Comparison of ENCODE assay signal across 8 cellular contexts in genomic region chr9:21801683-21802417, GRCh38.
DNase-seq lines count a peak whose midpoint lies in the region; ATAC-seq lines count a peak whose summit lies in the region.

No MANE protein-coding gene starts in this region.

- H3K4me3 Mint-ChIP-seq in stimulated activated effector memory CD8-positive, alpha-beta T cell treated with anti-CD3 and anti-CD28 coated beads, Interleukin-12 subunit alpha, Interleukin-12 subunit beta, amount 100 ng/mL, for 72 hours = peak overlapping the region; percentile 99

- H3K36me3 Mint-ChIP-seq in stimulated activated effector memory CD8-positive, alpha-beta T cell treated with anti-CD3 and anti-CD28 coated beads, Interleukin-12 subunit alpha, Interleukin-12 subunit beta, amount 100 ng/mL, for 72 hours = peaks cover 17% of the 10 kb centered on the region

- H3K27ac Mint-ChIP-seq in stimulated activated effector memory CD8-positive, alpha-beta T cell treated with anti-CD3 and anti-CD28 coated beads, Interleukin-12 subunit alpha, Interleukin-12 subunit beta, amount 100 ng/mL, for 72 hours = peak overlapping the region; percentile 98

- H3K9me3 Mint-ChIP-seq in stimulated activated effector memory CD8-positive, alpha-beta T cell treated with anti-CD3 and anti-CD28 coated beads, Interleukin-12 subunit alpha, Interleukin-12 subunit beta, amount 100 ng/mL, for 72 hours = no peaks in the 10 kb centered on the region

- ATAC-seq in GM19438 (IDR thresholded peaks at IDR 0.05; ENCODE audit: low read depth, unreplicated experiment) = peak; percentile 8
- ATAC-seq in HG03460 (IDR thresholded peaks at IDR 0.05; ENCODE audit: unreplicated experiment) = peak; percentile 15
- peak; percentile 2 for ATAC-seq in stimulated activated effector memory CD8-positive, alpha-beta T cell treated with anti-CD3 and anti-CD28 coated beads, Interleukin-12 subunit alpha, Interleukin-12 subunit beta, amount 100 ng/mL, for 72 hours
- no peak for ATAC-seq in GM21737 (IDR thresholded peaks at IDR 0.05; ENCODE audit: unreplicated experiment)

- H3K4me1 Mint-ChIP-seq in stimulated activated effector memory CD8-positive, alpha-beta T cell treated with anti-CD3 and anti-CD28 coated beads, Interleukin-12 subunit alpha, Interleukin-12 subunit beta, amount 100 ng/mL, for 72 hours = peaks cover 31% of the 10 kb centered on the region

- H3K27me3 ChIP-seq in layer of hippocampus (ENCODE audit: control insufficient read depth, insufficient read depth, low read length) = no peaks in the 10 kb centered on the region

- peak overlapping the region; percentile 93 for H3K27ac ChIP-seq in layer of hippocampus (ENCODE audit: low read depth, low read length)

- DNase-seq in DMS114 treated with DMSO at 0.1 percent for 48 hours (lab: John Stamatoyannopoulos, UW; ENCODE audit: unreplicated experiment) (peak; percentile 31), SHP77 (lab: John Stamatoyannopoulos, UW) (peak; percentile 65 to 73), dedifferentiated amniotic fluid mesenchymal stem cell (ENCODE audit: extremely low spot score) (peak; percentile 84)
- no peak for DNase-seq in stimulated activated effector memory CD8-positive, alpha-beta T cell treated with anti-CD3 and anti-CD28 coated beads, Interleukin-12 subunit alpha, Interleukin-12 subunit beta, amount 100 ng/mL, for 72 hours (ENCODE audit: low spot score in 2 of 2)

Comparison
In these comparisons a context has a peak if more than half of its experiments do, and no peak if none do; other contexts are left out.
1. DNase-seq: peak in DMS114 treated with DMSO at 0.1 percent for 48 hours (single experiment), SHP77 (2 of 2) and dedifferentiated amniotic fluid mesenchymal stem cell (single experiment); none in stimulated activated effector memory CD8-positive, alpha-beta T cell treated with anti-CD3 and anti-CD28 coated beads, Interleukin-12 subunit alpha, Interleukin-12 subunit beta, amount 100 ng/mL, for 72 hours (0 of 2).